In the genomic region with DNA sequence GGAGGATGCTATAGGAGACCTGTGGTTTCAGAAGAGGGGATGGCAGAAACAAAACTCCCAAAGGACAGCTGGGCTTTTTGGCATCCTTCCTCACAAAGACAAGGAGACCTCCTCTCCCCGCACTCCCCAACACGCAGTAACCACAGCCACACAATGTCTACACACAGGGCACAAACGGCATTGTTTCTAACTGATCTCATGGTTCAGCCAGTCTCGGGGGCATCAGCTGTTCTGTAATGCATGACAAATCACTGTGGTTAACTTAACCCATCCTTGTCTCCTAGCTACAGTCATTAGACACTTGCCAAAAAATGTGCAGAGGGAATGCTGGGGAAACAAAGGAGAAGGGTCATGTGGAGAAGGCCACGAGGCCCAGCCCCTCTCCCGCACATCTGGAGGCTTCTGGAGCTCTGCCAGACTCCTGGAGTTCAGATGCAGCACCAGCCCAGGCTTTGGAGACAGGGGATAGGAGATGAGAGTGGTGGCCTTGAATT, we compare ENCODE assay signal across 8 cellular contexts. TPM values are rescaled to one million over a fixed set of nuclear protein-coding genes. Genes with fewer than 3 reads are reported as not detected.
DNase-seq lines count a peak whose midpoint lies in the region; ATAC-seq, FAIRE-seq and TF ChIP-seq lines count a peak whose summit lies in the region.

No MANE protein-coding gene starts in this region.

- no peaks in the 10 kb centered on the region for H3K9me3 Mint-ChIP-seq in HFFc6

- H3K4me1 Mint-ChIP-seq in HFFc6 (ENCODE audit: low read depth) = peaks cover 31% of the 10 kb centered on the region

- no peaks in the 10 kb centered on the region for H3K36me3 Mint-ChIP-seq in HFFc6 (ENCODE audit: low read depth)

- FAIRE-seq in D721Med (lab: Jason Lieb, UNC) = no peak

- ATAC-seq in HG02970 (IDR thresholded peaks at IDR 0.05; ENCODE audit: low FRiP score, unreplicated experiment) (no peak), HG03571 (IDR thresholded peaks at IDR 0.05; ENCODE audit: unreplicated experiment) (no peak)

- H3K27me3 Mint-ChIP-seq in HFFc6 (ENCODE audit: insufficient read depth) = peaks cover 6% of the 10 kb centered on the region

- DNase-seq in ACHN = peak; percentile 88
- peak; percentile 94 for DNase-seq in HFFc6
- DNase-seq in astrocyte of the cerebellum (ENCODE audit: low read depth) = peak; percentile 95
- DNase-seq in activated CD8-positive, alpha-beta memory T cell treated with anti-CD3 and anti-CD28 coated beads, Interleukin-2, amount 50 U/mL, for 4 hours = no peak
- no peak for DNase-seq in D721Med (ENCODE audit: insufficient read length, low spot score)

- H3K4me3 Mint-ChIP-seq in HFFc6 = peak overlapping the region; percentile 45

- H3K27me3 ChIP-seq in layer of hippocampus (ENCODE audit: control insufficient read depth, insufficient read depth, low read length) = no peaks in the 10 kb centered on the region

- peak overlapping the region; percentile 91 for H3K27ac Mint-ChIP-seq in HFFc6

- H3K4me3 ChIP-seq in astrocyte of the cerebellum (ENCODE audit: low read depth, low read length) = no peak overlapping the region

- in situ Hi-C loops in ACHN (cut with HindIII; ENCODE audit: low pct_ligation_motif_present, low pct_unique_long_range_greater_than_20kb, low sequenced_read_pairs) = no loop called here
- in situ Hi-C loops in astrocyte of the cerebellum (cut with HindIII; ENCODE audit: low sequenced_read_pairs) = no loop called here

- TF ChIP-seq CTCF in HFFc6 (IDR thresholded peaks at IDR 0.05) = no peak
- no peak for TF ChIP-seq CTCF in astrocyte of the cerebellum (IDR thresholded peaks at IDR 0.05; ENCODE audit: low read depth, low read length, missing control alignments)
- no peak for TF ChIP-seq CTCF in D721Med (IDR thresholded peaks at IDR 0.05; ENCODE audit: insufficient read depth, missing control alignments)

- H3K27ac ChIP-seq in layer of hippocampus (ENCODE audit: low read depth, low read length) = peak overlapping the region; percentile 76

RNA-seq across cellular contexts. Expression of a gene that starts 7.6 kb away (rescaled TPM):
- under 1 TPM in 4 of 6 experiments, not detected in 2; 0.03 to 0.09 (median 0.05) TPM for total RNA-seq in HFFc6 (2021; fragmentation: NEBNext Ultra II Directional; extraction: Animal tissue kit (Norgen Biotek cat#: 25700))

Comparison
In these comparisons a context has a peak if more than half of its experiments do, and no peak if none do; other contexts are left out.
1. DNase-seq: peak in ACHN (single experiment), HFFc6 (single experiment) and astrocyte of the cerebellum (single experiment); none in activated CD8-positive, alpha-beta memory T cell treated with anti-CD3 and anti-CD28 coated beads, Interleukin-2, amount 50 U/mL, for 4 hours (single experiment) and D721Med (single experiment).